ENCODE assay signal across 21 cellular contexts in genomic region chr22:26847046-26847445, GRCh38.
"Had no signal": no experiment of that assay in that cellular context is flagged by ENCODE, and none has a peak within 500 bp of the region (broad histone marks: within the 10 kb centered on the region; RNA-seq: fewer than 3 reads in every experiment).

No MANE protein-coding gene starts in this region.

- DNase-seq: activated CD4-positive, alpha-beta T cell treated with anti-CD3 and anti-CD28 coated beads for 1 hour; activated CD4-positive, alpha-beta T cell treated with anti-CD3 and anti-CD28 coated beads, Interleukin-2, amount 50 U/mL, for 1 hour; activated T-cell treated with anti-CD3 and anti-CD28 coated beads, Interleukin-2, amount 50 U/mL, for 24 hours; aorta; effector memory CD8-positive, alpha-beta T cell; gastrocnemius medialis; hypothalamus; left colon; occipital lobe; posterior cingulate gyrus; small intestine; stimulated activated CD4-positive, alpha-beta T cell treated with anti-CD3 and anti-CD28 coated beads, Interleukin-2, amount 100 ng/mL, for 24 hours; stomach had no signal

- H3K9me3 Mint-ChIP-seq: activated naive CD4-positive, alpha-beta T cell treated with anti-CD3 and anti-CD28 coated beads, Interleukin-2, amount 50 U/mL, for 72 hours; activated T-cell treated with anti-CD3 and anti-CD28 coated beads, Interleukin-2, amount 50 U/mL, for 24 hours; activated T-helper 17 cell treated with anti-CD3 and anti-CD28 coated beads, Interleukin-2, amount 50 U/mL, for 72 hours; central memory CD8-positive, alpha-beta T cell; effector memory CD8-positive, alpha-beta T cell; memory B cell; neural crest cell; stimulated activated memory B cell treated with anti-CD40 and anti-IgM and Interleukin-4, amounts not matched to agents 10 μg/mL and 1 μg/mL and 100 μg/mL, for 72 hours had no signal

- H3K27me3 Mint-ChIP-seq: activated T-cell treated with anti-CD3 and anti-CD28 coated beads, Interleukin-2, amount 50 U/mL, for 24 hours; activated T-helper 17 cell treated with anti-CD3 and anti-CD28 coated beads, Interleukin-2, amount 50 U/mL, for 72 hours; central memory CD8-positive, alpha-beta T cell; effector memory CD8-positive, alpha-beta T cell; memory B cell; stimulated activated memory B cell treated with anti-CD40 and anti-IgM and Interleukin-4, amounts not matched to agents 10 μg/mL and 1 μg/mL and 100 μg/mL, for 72 hours had no signal

- H3K27ac Mint-ChIP-seq: activated naive CD4-positive, alpha-beta T cell treated with anti-CD3 and anti-CD28 coated beads, Interleukin-2, amount 50 U/mL, for 72 hours; activated T-cell treated with anti-CD3 and anti-CD28 coated beads, Interleukin-2, amount 50 U/mL, for 24 hours; activated T-helper 17 cell treated with anti-CD3 and anti-CD28 coated beads, Interleukin-2, amount 50 U/mL, for 72 hours; effector memory CD8-positive, alpha-beta T cell; memory B cell; stimulated activated memory B cell treated with anti-CD40 and anti-IgM and Interleukin-4, amounts not matched to agents 10 μg/mL and 1 μg/mL and 100 μg/mL, for 72 hours had no signal

- H3K36me3 Mint-ChIP-seq: activated naive CD4-positive, alpha-beta T cell treated with anti-CD3 and anti-CD28 coated beads, Interleukin-2, amount 50 U/mL, for 72 hours had no signal

- H3K4me3 Mint-ChIP-seq: activated CD8-positive, alpha-beta T cell treated with anti-CD3 and anti-CD28 coated beads, Interleukin-2, amount 10 ng/mL, durations not matched to agents 7 days and 5 days; activated T-cell treated with anti-CD3 and anti-CD28 coated beads, Interleukin-2, amount 50 U/mL, for 24 hours; activated T-helper 17 cell treated with anti-CD3 and anti-CD28 coated beads, Interleukin-2, amount 50 U/mL, for 72 hours; central memory CD8-positive, alpha-beta T cell; effector memory CD8-positive, alpha-beta T cell; memory B cell; neural crest cell; stimulated activated memory B cell treated with anti-CD40 and anti-IgM and Interleukin-4, amounts not matched to agents 10 μg/mL and 1 μg/mL and 100 μg/mL, for 72 hours had no signal

- ATAC-seq: activated CD8-positive, alpha-beta T cell treated with anti-CD3 and anti-CD28 coated beads, Interleukin-2, amount 10 ng/mL, durations not matched to agents 7 days and 5 days; activated T-helper 17 cell treated with anti-CD3 and anti-CD28 coated beads, Interleukin-2, amount 50 U/mL, for 72 hours; effector memory CD8-positive, alpha-beta T cell; gastrocnemius medialis; left colon; sciatic nerve; stimulated activated memory B cell treated with anti-CD40 and anti-IgM and Interleukin-4, amounts not matched to agents 10 μg/mL and 1 μg/mL and 100 μg/mL, for 72 hours had no signal
